25 cellular contexts compared by ENCODE assay signal in genomic region chr13:95121516-95121915, GRCh38.
DNase-seq lines count a peak whose midpoint lies in the region; ATAC-seq and TF ChIP-seq lines count a peak whose summit lies in the region.
"Had no signal": no experiment of that assay in that cellular context is flagged by ENCODE, and none has a peak within 500 bp of the region (broad histone marks: within the 10 kb centered on the region; RNA-seq: fewer than 3 reads in every experiment).

No MANE protein-coding gene starts in this region.

- no peak for ATAC-seq in T-helper 17 cell
- ATAC-seq in naive thymus-derived CD4-positive, alpha-beta T cell, result no peak
- ATAC-seq in GM21529 (IDR thresholded peaks at IDR 0.05; ENCODE audit: unreplicated experiment), result no peak

- CTCF ChIA-PET in naive thymus-derived CD4-positive, alpha-beta T cell (lab: Charles Lee), result no interaction called here

- no peaks in the 10 kb centered on the region for H3K9me3 ChIP-seq in T-helper 17 cell (ENCODE audit: control insufficient read depth, low read length, poor library complexity, severe bottlenecking)
- H3K9me3 ChIP-seq in naive thymus-derived CD4-positive, alpha-beta T cell (ENCODE audit: control insufficient read depth in 2 of 3, low read length in 3 of 3), result no peaks in the 10 kb centered on the region
- H3K9me3 ChIP-seq in tibial nerve, result no peaks in the 10 kb centered on the region
- H3K9me3 ChIP-seq: MG63 had no signal

- H3K9me3 Mint-ChIP-seq in HFFc6, result no peaks in the 10 kb centered on the region
- H3K9me3 Mint-ChIP-seq in naive thymus-derived CD4-positive, alpha-beta T cell, result peaks cover 0 to 3% (median 0%) of the 10 kb centered on the region in 11 donors
- H3K9me3 Mint-ChIP-seq: CD8-positive, alpha-beta memory T cell had no signal

- no peak overlapping the region for H3K27ac ChIP-seq in naive thymus-derived CD4-positive, alpha-beta T cell (ENCODE audit: low read depth, low read length)
- H3K27ac ChIP-seq in tibial nerve, result no peak overlapping the region
- H3K27ac ChIP-seq: C4-2B, RWPE1 had no signal

- H3K36me3 ChIP-seq in naive thymus-derived CD4-positive, alpha-beta T cell (ENCODE audit: control insufficient read depth in 2 of 3, insufficient read depth in 3 of 3, low read length in 3 of 3), result no peaks in the 10 kb centered on the region
- no peaks in the 10 kb centered on the region for H3K36me3 ChIP-seq in tibial nerve
- H3K36me3 ChIP-seq: MG63 had no signal

- intact Hi-C loops in naive thymus-derived CD4-positive, alpha-beta T cell (cut with micrococcal nuclease), result no loop called here

- no peak for TF ChIP-seq POLR2A in tibial nerve (IDR thresholded peaks at IDR 0.05)

- 95 to 100% methylated on average over 1 of the region's 1 CpG for WGBS in tibial nerve, 2 donors

- H3K27ac Mint-ChIP-seq in HFFc6 (peak overlapping the region; percentile 93), T-helper 17 cell (peak overlapping the region; percentile 67)
- H3K27ac Mint-ChIP-seq in naive thymus-derived CD4-positive, alpha-beta T cell, result peak overlapping the region in 8 of 9 donors; percentile 40 to 84 (median 76)
- H3K27ac Mint-ChIP-seq: B cell; CD8-positive, alpha-beta memory T cell had no signal

- peak overlapping the region; percentile 83 for H3K4me3 Mint-ChIP-seq in HFFc6
- H3K4me3 Mint-ChIP-seq in T-helper 17 cell, result no peak overlapping the region
- peak overlapping the region in 3 of 10 donors; percentile 5 to 73 (median 26) for H3K4me3 Mint-ChIP-seq in naive thymus-derived CD4-positive, alpha-beta T cell
- H3K4me3 Mint-ChIP-seq: B cell; CD8-positive, alpha-beta memory T cell had no signal

- no peak for TF ChIP-seq EP300 in tibial nerve (IDR thresholded peaks at IDR 0.05)

- H3K4me3 ChIP-seq in naive thymus-derived CD4-positive, alpha-beta T cell (ENCODE audit: low read length), result no peak overlapping the region
- no peak overlapping the region for H3K4me3 ChIP-seq in tibial nerve
- H3K4me3 ChIP-seq: MG63 had no signal

- H3K36me3 Mint-ChIP-seq in HFFc6 (ENCODE audit: low read depth) (peaks cover 28% of the 10 kb centered on the region), T-helper 17 cell (ENCODE audit: low read depth) (peaks cover 12% of the 10 kb centered on the region)
- peaks cover 0 to 49% (median 28%) of the 10 kb centered on the region in 5 donors for H3K36me3 Mint-ChIP-seq in naive thymus-derived CD4-positive, alpha-beta T cell

- H3K27me3 Mint-ChIP-seq in HFFc6 (ENCODE audit: insufficient read depth) (no peaks in the 10 kb centered on the region; the same call in 1 of the 2 replicates), T-helper 17 cell (no peaks in the 10 kb centered on the region)
- H3K27me3 Mint-ChIP-seq in naive thymus-derived CD4-positive, alpha-beta T cell, result no peaks in the 10 kb centered on the region
- H3K27me3 Mint-ChIP-seq: B cell; CD8-positive, alpha-beta memory T cell had no signal

- DNase-seq in EH (ENCODE audit: low read depth), result peak; percentile 46
- DNase-seq in HFFc6, result peak; percentile 31
- no peak for DNase-seq in T-helper 17 cell
- DNase-seq in naive thymus-derived CD4-positive, alpha-beta T cell, result no peak
- no peak for DNase-seq in GM10266 (ENCODE audit: extremely low spot score)
- DNase-seq in SW 1271 (lab: John Stamatoyannopoulos, UW), result no peak
- DNase-seq in tibial nerve (ENCODE audit: low spot score in 2 of 2), result no peak
- DNase-seq: Calu3; CD8-positive, alpha-beta memory T cell; DMS153; DND-41; KBM-7; MG63; NCI-H1105 treated with DMSO at 0.1 percent for 48 hours; NCI-H146; NCI-H2029; NCI-H446; NCI-H524 treated with DMSO at 0.1 percent for 48 hours; NCI-H774; NK-92 treated with Interleukin-12 subunit alpha and Interleukin-12 subunit beta, amount 100 ng/mL, for 24 hours; SHP77 had no signal

- no peaks in the 10 kb centered on the region for H3K27me3 ChIP-seq in naive thymus-derived CD4-positive, alpha-beta T cell (ENCODE audit: control insufficient read depth in 2 of 2, insufficient read depth in 2 of 2, low read length in 2 of 2)
- H3K27me3 ChIP-seq in tibial nerve, result no peaks in the 10 kb centered on the region
- H3K27me3 ChIP-seq: MG63 had no signal

- H3K4me1 Mint-ChIP-seq in HFFc6 (ENCODE audit: low read depth), result peaks cover 63% of the 10 kb centered on the region
- peaks cover 3% of the 10 kb centered on the region for H3K4me1 Mint-ChIP-seq in T-helper 17 cell
- H3K4me1 Mint-ChIP-seq in naive thymus-derived CD4-positive, alpha-beta T cell, result peaks cover 7 to 25% (median 18%) of the 10 kb centered on the region in 7 donors
- H3K4me1 Mint-ChIP-seq: B cell had no signal

- POLR2A ChIA-PET in naive thymus-derived CD4-positive, alpha-beta T cell (lab: Charles Lee), result no interaction called here

- H3K4me1 ChIP-seq in naive thymus-derived CD4-positive, alpha-beta T cell (ENCODE audit: control insufficient read depth in 2 of 2, insufficient read depth in 2 of 2, low read length in 2 of 2), result no peaks in the 10 kb centered on the region
- no peaks in the 10 kb centered on the region for H3K4me1 ChIP-seq in tibial nerve

- TF ChIP-seq CTCF in HFFc6 (IDR thresholded peaks at IDR 0.05) (no peak), GM10266 (IDR thresholded peaks at IDR 0.05; ENCODE audit: control insufficient read depth, insufficient read depth, low read depth, missing control alignments) (no peak), tibial nerve (IDR thresholded peaks at IDR 0.05) (no peak)

Comparison
In these comparisons a context has a peak if more than half of its experiments do, and no peak if none do; other contexts are left out.
1. DNase-seq: peak in EH (single experiment) and HFFc6 (single experiment); none in T-helper 17 cell (0 of 3), naive thymus-derived CD4-positive, alpha-beta T cell (0 of 9), GM10266 (single experiment), SW 1271 (0 of 2) and tibial nerve (0 of 2).
2. Peak in every context shown above with its lines, with median percentiles within 50 percentile points of each other: H3K27ac Mint-ChIP-seq.